In genomic region chr4:57199267-57199666, GRCh38 we compare ENCODE assay signal across 22 cellular contexts.
DNase-seq lines count a peak whose midpoint lies in the region; ATAC-seq, FAIRE-seq and TF ChIP-seq lines count a peak whose summit lies in the region.
"Had no signal": no experiment of that assay in that cellular context is flagged by ENCODE, and none has a peak within 500 bp of the region (broad histone marks: within the 10 kb centered on the region; RNA-seq: fewer than 3 reads in every experiment).

No MANE protein-coding gene starts in this region.

- H3K4me3 Mint-ChIP-seq in endodermal cell, result no peak overlapping the region
- no peak overlapping the region for H3K4me3 Mint-ChIP-seq in neural crest cell
- H3K4me3 Mint-ChIP-seq: CD4-positive, alpha-beta memory T cell; H9; HFFc6 had no signal

- no peak overlapping the region for H3K4me2 ChIP-seq in K562 (ENCODE audit: insufficient read depth, low read length)
- no peak overlapping the region for H3K4me2 ChIP-seq in keratinocyte (ENCODE audit: control insufficient read depth, extremely low read depth, insufficient read depth, low read depth, low read length)

- H3K9me3 ChIP-seq in K562 (replicated peaks; ENCODE audit: control insufficient read depth, insufficient read depth, low read depth, low read length), result no peaks in the 10 kb centered on the region
- no peaks in the 10 kb centered on the region for H3K9me3 ChIP-seq in endodermal cell (ENCODE audit: control insufficient read depth, low read length)
- H3K9me3 ChIP-seq in keratinocyte (ENCODE audit: control insufficient read depth, low read depth, low read length), result no peaks in the 10 kb centered on the region
- H3K9me3 ChIP-seq in tibial nerve, result peaks cover 0 to 2% (median 0%) of the 10 kb centered on the region in 4 donors

- H3K27me3 Mint-ChIP-seq in endodermal cell (ENCODE audit: insufficient read depth), result peaks cover 2% of the 10 kb centered on the region
- H3K27me3 Mint-ChIP-seq in neural crest cell (ENCODE audit: low read depth), result no peaks in the 10 kb centered on the region

- H2AFZ ChIP-seq in K562 (ENCODE audit: low read depth, low read length), result no peak overlapping the region
- H2AFZ ChIP-seq in keratinocyte (ENCODE audit: control insufficient read depth, low read length), result no peak overlapping the region
- H2AFZ ChIP-seq: GM23248 had no signal

- H3K27ac ChIP-seq in K562 (ENCODE audit: extremely low read depth, low read depth, low read length), result no peak overlapping the region
- H3K27ac ChIP-seq in endodermal cell (ENCODE audit: low read depth, low read length), result no peak overlapping the region
- H3K27ac ChIP-seq in keratinocyte (ENCODE audit: control insufficient read depth, insufficient read depth, low read length), result no peak overlapping the region
- H3K27ac ChIP-seq in tibial nerve, result no peak overlapping the region
- H3K27ac ChIP-seq: GM23248 had no signal

- H3K9me1 ChIP-seq in K562 (ENCODE audit: control insufficient read depth, insufficient read depth, low read length) (no peaks in the 10 kb centered on the region), keratinocyte (ENCODE audit: control insufficient read depth, extremely low read depth, insufficient read depth, low read length) (no peaks in the 10 kb centered on the region)

- H3K4me3 ChIP-seq in K562 (no peak overlapping the region), endodermal cell (ENCODE audit: low read length) (no peak overlapping the region), keratinocyte (ENCODE audit: control insufficient read depth in 2 of 3, extremely low read depth in 1 of 3, insufficient read depth in 2 of 3, low read depth in 1 of 3, low read length in 3 of 3) (no peak overlapping the region), tibial nerve (no peak overlapping the region)
- H3K4me3 ChIP-seq: GM23248 had no signal

- WGBS in K562 (ENCODE audit: insufficient coverage, low coverage, missing lambda C conversion rate), result 3% methylated on average over 5 of the region's 5 CpGs
- 84 to 100% methylated on average over 1 to 5 of the region's 5 CpGs for WGBS in endodermal cell (ENCODE audit: insufficient coverage in 1 of 2, insufficient read length in 1 of 2), 2 experiments
- 87 to 92% methylated on average over 5 of the region's 5 CpGs for WGBS in tibial nerve, 2 donors

- no peak overlapping the region for H3K9ac ChIP-seq in K562 (ENCODE audit: insufficient read depth in 1 of 2, low read depth in 2 of 2, low read length in 2 of 2)
- no peak overlapping the region for H3K9ac ChIP-seq in endodermal cell (ENCODE audit: extremely low read depth, low read length, poor library complexity, severe bottlenecking)
- H3K9ac ChIP-seq in keratinocyte (ENCODE audit: control insufficient read depth, extremely low read depth, insufficient read depth, low read length), result no peak overlapping the region
- H3K9ac ChIP-seq: GM23248 had no signal

- no peak for FAIRE-seq in K562 (lab: Jason Lieb, UNC)
- no peak for FAIRE-seq in keratinocyte (lab: Jason Lieb, UNC)
- FAIRE-seq: GM12891, GM18507, GM19239, H1 had no signal

- no peak overlapping the region for H3K27ac Mint-ChIP-seq in endodermal cell
- H3K27ac Mint-ChIP-seq in neural crest cell (ENCODE audit: unreplicated experiment), result no peak overlapping the region
- H3K27ac Mint-ChIP-seq: CD4-positive, alpha-beta memory T cell; H9; HFFc6 had no signal

- ATAC-seq in K562 (no peak), GM18867 (IDR thresholded peaks at IDR 0.05; ENCODE audit: unreplicated experiment) (no peak)

- dilution Hi-C loops in keratinocyte (cut with MboI; ENCODE audit: extremely low pct_ligation_motif_present, low sequenced_read_pairs), result no loop called here

- H3K4me1 ChIP-seq in K562 (replicated peaks in 1 of 2; ENCODE audit: control insufficient read depth in 2 of 2, insufficient read depth in 2 of 2, low read length in 2 of 2) (peaks cover 0 to 8% of the 10 kb centered on the region in 2 experiments; a peak in 2 of 5 replicates), endodermal cell (ENCODE audit: control insufficient read depth, insufficient read depth, low read length) (no peaks in the 10 kb centered on the region), keratinocyte (ENCODE audit: control insufficient read depth, extremely low read depth, insufficient read depth, low read length) (no peaks in the 10 kb centered on the region), tibial nerve (no peaks in the 10 kb centered on the region)

- POLR2A ChIA-PET in K562 (lab: Yijun Ruan, JAX), result no interaction called here

- TF ChIP-seq EP300 in K562 (IDR thresholded peaks at IDR 0.05; ENCODE audit: low read length) (no peak), tibial nerve (IDR thresholded peaks at IDR 0.05) (no peak)

- TF ChIP-seq POLR2A in K562 (conservative IDR thresholded peaks at IDR 0.05), result no peak
- TF ChIP-seq POLR2A in tibial nerve (IDR thresholded peaks at IDR 0.05), result no peak

- CTCF ChIA-PET in K562 (lab: Yijun Ruan, JAX; ENCODE audit: low intra/inter-chr PET ratio), result no interaction called here

- no peak for DNase-seq in K562 (ENCODE audit: extremely low read depth in 1 of 4, low spot score in 3 of 4)
- DNase-seq in endodermal cell, result no peak
- peak; percentile 11 for DNase-seq in keratinocyte (ENCODE audit: low read depth, low spot score)
- DNase-seq in neural crest cell (ENCODE audit: low read depth, low spot score), result no peak
- DNase-seq in posterior cingulate gyrus, result no peak
- DNase-seq in tibial nerve (ENCODE audit: low spot score in 2 of 2), result no peak
- no peak for DNase-seq in H4 (ENCODE audit: low spot score)
- DNase-seq: C1 segment of cervical spinal cord; Calu3; CD4-positive, alpha-beta memory T cell; COR-L47; DMS53; DMS79 treated with DMSO at 0.1 percent for 48 hours; GF-D8; GM23248; H9; HFFc6 had no signal

- no peak for TF ChIP-seq RAD21 in K562 (CRISPR knock-in tag; conservative IDR thresholded peaks at IDR 0.05 in 1 of 2, IDR thresholded peaks at IDR 0.05 in 1 of 2)

- in situ Hi-C loops in K562 (cut with MboI), result no loop called here

- H3K36me3 ChIP-seq in K562 (ENCODE audit: control insufficient read depth, insufficient read depth, low read length) (no peaks in the 10 kb centered on the region), endodermal cell (ENCODE audit: control insufficient read depth, insufficient read depth, low read length) (no peaks in the 10 kb centered on the region), keratinocyte (ENCODE audit: control insufficient read depth in 2 of 2, extremely low read depth in 1 of 2, insufficient read depth in 2 of 2, low read length in 2 of 2) (no peaks in the 10 kb centered on the region), tibial nerve (no peaks in the 10 kb centered on the region)

- no peak for TF ChIP-seq CTCF in K562 (IDR thresholded peaks at IDR 0.05 in 2 of 3, conservative IDR thresholded peaks at IDR 0.05 in 1 of 3; ENCODE audit: insufficient read depth in 2 of 3, low read depth in 1 of 3, low read length in 3 of 3)
- TF ChIP-seq CTCF in endodermal cell (conservative IDR thresholded peaks at IDR 0.05), result peak; percentile 30
- peak in 1 of 3 experiments; percentile 30 for TF ChIP-seq CTCF in keratinocyte (optimal IDR thresholded peaks at IDR 0.05 in 1 of 3, IDR thresholded peaks at IDR 0.05 in 1 of 3, conservative IDR thresholded peaks at IDR 0.05 in 1 of 3; ENCODE audit: extremely low read depth in 1 of 3, insufficient read depth in 2 of 3, low read length in 3 of 3)
- TF ChIP-seq CTCF in neural crest cell (conservative IDR thresholded peaks at IDR 0.05), result peak; percentile 15
- TF ChIP-seq CTCF in tibial nerve (IDR thresholded peaks at IDR 0.05), result no peak

- H3K27me3 ChIP-seq in K562 (ENCODE audit: control insufficient read depth in 2 of 2, insufficient read depth in 2 of 2, low read length in 2 of 2) (peaks cover 3 to 9% of the 10 kb centered on the region in 2 experiments; a peak in 3 of 5 replicates), endodermal cell (ENCODE audit: control insufficient read depth, insufficient read depth, low read length, poor library complexity, severe bottlenecking) (no peaks in the 10 kb centered on the region), keratinocyte (ENCODE audit: control insufficient read depth, extremely low read depth, insufficient read depth, low read length) (no peaks in the 10 kb centered on the region), tibial nerve (no peaks in the 10 kb centered on the region)

- peaks cover 2% of the 10 kb centered on the region for H3K9me3 Mint-ChIP-seq in endodermal cell
- H3K9me3 Mint-ChIP-seq in neural crest cell, result peaks cover 3% of the 10 kb centered on the region
- H3K9me3 Mint-ChIP-seq: H9, HFFc6 had no signal

- H4K20me1 ChIP-seq in K562 (replicated peaks; ENCODE audit: control insufficient read depth, insufficient read depth, low read length), result no peaks in the 10 kb centered on the region
- H4K20me1 ChIP-seq in keratinocyte (ENCODE audit: control insufficient read depth, extremely low read depth, insufficient read depth, low read length), result no peaks in the 10 kb centered on the region

- H3K79me2 ChIP-seq in K562 (ENCODE audit: control insufficient read depth, insufficient read depth, low read length), result no peaks in the 10 kb centered on the region
- H3K79me2 ChIP-seq in keratinocyte (ENCODE audit: control insufficient read depth, insufficient read depth, low read length), result no peaks in the 10 kb centered on the region

- H3K36me3 Mint-ChIP-seq in endodermal cell (ENCODE audit: low read depth), result no peaks in the 10 kb centered on the region
- peaks cover under 1% of the 10 kb centered on the region for H3K36me3 Mint-ChIP-seq in neural crest cell (ENCODE audit: low read depth)
- H3K36me3 Mint-ChIP-seq: CD4-positive, alpha-beta memory T cell had no signal

- intact Hi-C loops in K562 (cut with micrococcal nuclease) (no loop called here), posterior cingulate gyrus (cut with DNase I) (no loop called here)

- H3K4me1 Mint-ChIP-seq in endodermal cell (peaks cover under 1% of the 10 kb centered on the region), neural crest cell (peaks cover 18% of the 10 kb centered on the region)

- BruUV-seq in K562 (replicated peaks; lab: Mats Ljungman, UMichigan), result no TSS peak

Comparison
In these comparisons a context has a peak if more than half of its experiments do, and no peak if none do; other contexts are left out.
1. CTCF ChIP-seq: peak in endodermal cell (single experiment) and neural crest cell (single experiment); none in K562 (0 of 3) and tibial nerve (0 of 5).